In the genomic region with DNA sequence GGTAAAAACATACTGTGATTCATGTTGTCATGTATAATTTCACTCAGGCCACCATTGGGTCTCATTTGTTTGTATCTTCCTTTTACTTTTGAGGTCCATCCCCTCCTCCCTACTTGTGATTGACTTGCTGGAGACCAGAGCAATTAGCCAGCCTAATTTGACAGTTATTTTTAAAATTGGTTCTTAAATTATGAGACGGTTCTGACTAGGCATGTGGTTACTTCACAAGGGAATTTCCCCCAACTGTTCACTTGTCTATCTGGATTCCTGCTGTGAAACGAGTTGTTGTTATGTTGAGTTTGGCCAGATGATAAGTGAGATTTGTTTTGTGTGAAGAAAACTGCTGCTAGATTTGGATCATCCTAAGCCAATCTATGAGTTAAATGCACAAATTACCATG, we compare ENCODE assay signal across 13 cellular contexts.
DNase-seq lines count a peak whose midpoint lies in the region; ATAC-seq, FAIRE-seq and TF ChIP-seq lines count a peak whose summit lies in the region.
"Had no signal": no experiment of that assay in that cellular context is flagged by ENCODE, and none has a peak within 500 bp of the region (broad histone marks: within the 10 kb centered on the region; RNA-seq: fewer than 3 reads in every experiment).

No MANE protein-coding gene starts in this region.

- H3K9me3 ChIP-seq in keratinocyte (ENCODE audit: control insufficient read depth, low read depth, low read length), result no peaks in the 10 kb centered on the region
- H3K9me3 ChIP-seq: spleen, testis had no signal

- no peaks in the 10 kb centered on the region for H3K9me1 ChIP-seq in keratinocyte (ENCODE audit: control insufficient read depth, extremely low read depth, insufficient read depth, low read length)

- no peaks in the 10 kb centered on the region for H4K20me1 ChIP-seq in keratinocyte (ENCODE audit: control insufficient read depth, extremely low read depth, insufficient read depth, low read length)

- peak; percentile 48 for FAIRE-seq in keratinocyte (lab: Jason Lieb, UNC)
- no peak for FAIRE-seq in GM12891 (lab: Jason Lieb, UNC)
- FAIRE-seq: HepG2 had no signal

- dilution Hi-C loops in keratinocyte (cut with MboI; ENCODE audit: extremely low pct_ligation_motif_present, low sequenced_read_pairs), result no loop called here

- H3K36me3 ChIP-seq in keratinocyte (ENCODE audit: control insufficient read depth in 2 of 2, extremely low read depth in 1 of 2, insufficient read depth in 2 of 2, low read length in 2 of 2), result no peaks in the 10 kb centered on the region
- H3K36me3 ChIP-seq: spleen had no signal

- peaks cover 2% of the 10 kb centered on the region for H3K27me3 ChIP-seq in keratinocyte (ENCODE audit: control insufficient read depth, extremely low read depth, insufficient read depth, low read length)
- H3K27me3 ChIP-seq: testis had no signal

- no peak for TF ChIP-seq POLR2A in GM12891 (IDR thresholded peaks at IDR 0.05; ENCODE audit: low read depth, low read length)

- H3K4me2 ChIP-seq in keratinocyte (ENCODE audit: control insufficient read depth, extremely low read depth, insufficient read depth, low read depth, low read length), result no peak overlapping the region

- no peak overlapping the region for H3K9ac ChIP-seq in keratinocyte (ENCODE audit: control insufficient read depth, extremely low read depth, insufficient read depth, low read length)

- H3K27ac ChIP-seq in keratinocyte (ENCODE audit: control insufficient read depth, insufficient read depth, low read length), result no peak overlapping the region
- H3K27ac ChIP-seq: spleen, testis had no signal

- no peaks in the 10 kb centered on the region for H3K4me1 ChIP-seq in keratinocyte (ENCODE audit: control insufficient read depth, extremely low read depth, insufficient read depth, low read length)
- H3K4me1 ChIP-seq: spleen, testis had no signal

- no peak for TF ChIP-seq CTCF in keratinocyte (optimal IDR thresholded peaks at IDR 0.05 in 1 of 3, IDR thresholded peaks at IDR 0.05 in 1 of 3, conservative IDR thresholded peaks at IDR 0.05 in 1 of 3; ENCODE audit: extremely low read depth in 1 of 3, insufficient read depth in 2 of 3, low read length in 3 of 3)

- H3K4me3 ChIP-seq in keratinocyte (ENCODE audit: control insufficient read depth in 2 of 3, extremely low read depth in 1 of 3, insufficient read depth in 2 of 3, low read depth in 1 of 3, low read length in 3 of 3), result no peak overlapping the region
- H3K4me3 ChIP-seq: spleen, testis had no signal

- ATAC-seq in GM18868 (IDR thresholded peaks at IDR 0.05; ENCODE audit: unreplicated experiment) (peak; percentile 77), GM21717 (IDR thresholded peaks at IDR 0.05; ENCODE audit: unreplicated experiment) (peak; percentile 56), HG03432 (IDR thresholded peaks at IDR 0.05; ENCODE audit: unreplicated experiment) (peak; percentile 75)
- ATAC-seq: CD8-positive, alpha-beta T cell; HepG2 had no signal

- DNase-seq in keratinocyte (ENCODE audit: low read depth, low spot score) (no peak), GM12891 (ENCODE audit: insufficient read length, low spot score) (no peak)
- no peak for DNase-seq in activated naive CD4-positive, alpha-beta T cell treated with anti-CD3 and anti-CD28 coated beads, Interleukin-2, amount 50 U/mL, for 16 hours
- DNase-seq in stimulated activated CD4-positive, alpha-beta T cell treated with anti-CD3 and anti-CD28 coated beads, Interleukin-4, amount 100 ng/mL, for 1 hour, result no peak
- DNase-seq: CD8-positive, alpha-beta T cell; NCI-H1417 treated with DMSO at 0.1 percent for 48 hours; SHP77; spleen; testis had no signal

- no peaks in the 10 kb centered on the region for H3K79me2 ChIP-seq in keratinocyte (ENCODE audit: control insufficient read depth, insufficient read depth, low read length)

- no peak overlapping the region for H2AFZ ChIP-seq in keratinocyte (ENCODE audit: control insufficient read depth, low read length)

TF ChIP-seq in GM12891, 5 proteins besides CTCF, POLR2A, EP300 and RAD21:
- TF ChIP-seq POLR2AphosphoS5 (IDR thresholded peaks at IDR 0.05; ENCODE audit: low read depth, low read length) (no peak), PAX5 (IDR thresholded peaks at IDR 0.05; ENCODE audit: insufficient read depth, low read length, severe bottlenecking) (no peak)
